Comparison of ENCODE assay signal across 8 cellular contexts in the genomic region with DNA sequence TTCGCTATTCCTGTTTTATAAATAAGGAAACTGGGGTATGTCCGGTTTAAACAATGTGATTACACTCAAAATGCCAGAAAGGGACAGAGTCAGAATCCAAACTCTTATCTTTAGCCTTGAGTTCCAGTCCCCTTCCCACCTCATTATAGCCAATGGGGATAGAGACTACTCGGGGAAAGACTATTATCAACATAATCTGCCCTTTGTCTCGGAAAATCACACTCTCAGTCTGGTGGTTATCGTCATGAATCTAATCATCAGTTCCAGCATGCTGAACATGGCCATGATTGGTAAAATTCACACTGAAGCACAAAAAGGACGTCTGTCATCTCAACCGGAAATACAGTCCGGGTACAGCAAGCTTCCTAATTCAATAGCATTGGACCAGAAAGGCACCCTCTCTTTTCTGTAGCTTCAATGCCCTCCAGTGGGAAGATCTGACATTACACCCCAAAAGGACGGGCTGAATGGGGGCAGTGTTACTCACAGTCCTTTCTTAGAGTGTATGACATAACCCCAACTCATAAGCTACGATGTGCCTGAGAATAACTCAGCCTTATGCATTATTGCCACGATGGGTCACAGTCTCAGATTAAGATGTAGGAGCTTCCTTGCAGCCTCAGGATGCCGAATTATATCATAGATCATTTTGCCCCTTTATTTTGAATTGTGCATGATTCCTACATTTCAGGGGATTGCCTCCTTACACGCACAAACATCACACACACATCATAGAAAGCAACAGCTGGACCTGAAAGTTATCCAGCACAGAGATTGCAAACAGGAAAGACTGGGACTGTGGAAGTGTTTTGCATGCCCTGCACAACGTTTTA.
A peak's percentile ranks its signal among the peaks of the same experiment; 100 is the strongest.
DNase-seq lines count a peak whose midpoint lies in the region; ATAC-seq and TF ChIP-seq lines count a peak whose summit lies in the region.

No MANE protein-coding gene starts in this region.

- peaks cover 0 to 15% of the 10 kb centered on the region in 2 donors for H3K27me3 Mint-ChIP-seq in T-cell

- H3K4me3 ChIP-seq in HFF-Myc (replicated peaks; ENCODE audit: low read depth, low read length): no peak overlapping the region
- H3K4me3 ChIP-seq in MM.1S (ENCODE audit: low read length): no peak overlapping the region

- H3K9me3 Mint-ChIP-seq in T-cell: no peaks in the 10 kb centered on the region

- no peaks in the 10 kb centered on the region for H3K4me1 ChIP-seq in MM.1S (ENCODE audit: low read length)

- no peak overlapping the region for H3K4me2 ChIP-seq in MM.1S (ENCODE audit: low read depth, low read length)

- TF ChIP-seq CTCF in HFF-Myc (IDR thresholded peaks at IDR 0.05; ENCODE audit: low read depth, low read length, missing control alignments) (peak; percentile 53), MM.1S (IDR thresholded peaks at IDR 0.05; ENCODE audit: low read length) (peak; percentile 50)

- no peaks in the 10 kb centered on the region for H3K9me2 ChIP-seq in MM.1S (replicated peaks; ENCODE audit: insufficient read depth, low read length)

- DNase-seq in NCI-H1694 (lab: John Stamatoyannopoulos, UW) (peak; percentile 34), NCI-H1694 treated with DMSO at 0.1 percent for 48 hours (lab: John Stamatoyannopoulos, UW) (no peak), HFF-Myc (ENCODE audit: extremely low read depth, low read depth) (peak; percentile 10), MM.1S (peak; percentile 37), T-cell (peak; percentile 2 to 56 (median 29)), astrocyte of the hippocampus (ENCODE audit: low read depth, low spot score) (peak; percentile 89), iPS DF 19.7 (ENCODE audit: low read depth, low spot score) (peak; percentile 33), smooth muscle cell of the brain vasculature (ENCODE audit: low read depth, low spot score) (peak; percentile 10)

- H3K36me3 Mint-ChIP-seq in T-cell: no peaks in the 10 kb centered on the region

- no peak overlapping the region for H3K9ac ChIP-seq in MM.1S (ENCODE audit: low read length)

- H3K36me3 ChIP-seq in MM.1S (replicated peaks; ENCODE audit: insufficient read depth, low read length): no peaks in the 10 kb centered on the region

- H3K27ac ChIP-seq in MM.1S (ENCODE audit: low read length): no peak overlapping the region

- peak; percentile 70 to 88 (median 78) for ATAC-seq in T-cell (replicated peaks in 1 of 4)

- no peaks in the 10 kb centered on the region for H4K20me1 ChIP-seq in MM.1S (ENCODE audit: insufficient read depth, low read length)

- no peaks in the 10 kb centered on the region for H3K79me2 ChIP-seq in MM.1S (ENCODE audit: low read length)

- H3K4me3 Mint-ChIP-seq in T-cell: peak overlapping the region; percentile 32 to 42 (median 36)

- POLR2A ChIA-PET in T-cell (lab: Charles Lee): no interaction called here

- CTCF ChIA-PET in T-cell (lab: Charles Lee): interaction anchor here (0.7 to 1.5 kb wide), 4 partner anchors 13 to 1496 kb away, joined by 3 to 26 read pairs (median 5); no protein-coding TSS in a partner anchor

- no peaks in the 10 kb centered on the region for H3F3A ChIP-seq in MM.1S (ENCODE audit: insufficient read depth, low read length)

- H3K27ac Mint-ChIP-seq in T-cell: no peak overlapping the region

- H3K27me3 ChIP-seq in MM.1S (replicated peaks; ENCODE audit: insufficient read depth, low read length): no peaks in the 10 kb centered on the region

- H3K4me1 Mint-ChIP-seq in T-cell: peaks cover 4 to 8% (median 6%) of the 10 kb centered on the region in 3 donors

- H3K9me3 ChIP-seq in MM.1S (replicated peaks; ENCODE audit: insufficient read depth, low read length): no peaks in the 10 kb centered on the region

- no peak overlapping the region for H2AFZ ChIP-seq in MM.1S (ENCODE audit: low read length)
